1 cellular context compared by ENCODE assay signal in genomic region chr10:96840841-96841518, GRCh38.
A peak's percentile ranks its signal among the peaks of the same experiment; 100 is the strongest.
TF ChIP-seq lines count a peak whose summit lies in the region.

No MANE protein-coding gene starts in this region.

TF ChIP-seq in IMR-90, 13 proteins besides CTCF, POLR2A, EP300 and RAD21 (continued from another document):
- TF ChIP-seq USF2 (IDR thresholded peaks at IDR 0.05; ENCODE audit: low read depth, low read length) (no peak), FOS (IDR thresholded peaks at IDR 0.05; ENCODE audit: low read depth, low read length) (peak; percentile 31; the same call in 1 of the 2 replicates), SMC3 (IDR thresholded peaks at IDR 0.05; ENCODE audit: low read depth, low read length) (no peak), CHD1 (IDR thresholded peaks at IDR 0.05; ENCODE audit: low read depth, low read length) (no peak), RFX5 (IDR thresholded peaks at IDR 0.05; ENCODE audit: low read depth, low read length) (no peak), CEBPB (IDR thresholded peaks at IDR 0.05; ENCODE audit: low read depth, low read length) (peak; percentile 92), BHLHE40 (IDR thresholded peaks at IDR 0.05; ENCODE audit: low read depth, low read length) (no peak), MXI1 (IDR thresholded peaks at IDR 0.05; ENCODE audit: borderline replicate concordance, low read depth, low read length) (no peak), NFE2L2 (IDR thresholded peaks at IDR 0.05; ENCODE audit: low read depth, low read length) (no peak), MAZ (IDR thresholded peaks at IDR 0.05; ENCODE audit: borderline replicate concordance, low read depth, low read length) (no peak), RCOR1 (IDR thresholded peaks at IDR 0.05; ENCODE audit: insufficient replicate concordance, low read length) (no peak), ELK1 (IDR thresholded peaks at IDR 0.05; ENCODE audit: borderline replicate concordance, low read depth, low read length) (no peak)
